8 cellular contexts compared by ENCODE assay signal in genomic region chrX:47190445-47191269, GRCh38. TPM values are rescaled to one million over a fixed set of nuclear protein-coding genes. Genes with fewer than 3 reads are reported as not detected.
DNase-seq lines count a peak whose midpoint lies in the region; ATAC-seq and TF ChIP-seq lines count a peak whose summit lies in the region.

No MANE protein-coding gene starts in this region.

- peaks cover 10% of the 10 kb centered on the region for H3K36me3 Mint-ChIP-seq in activated naive CD4-positive, alpha-beta T cell treated with anti-CD3 and anti-CD28 coated beads for 36 hours (ENCODE audit: low read depth)

- H3K36me3 ChIP-seq in HEK293 (ENCODE audit: control insufficient read depth in 2 of 2, insufficient read depth in 1 of 2, low read length in 2 of 2), result peaks cover 0 to 26% of the 10 kb centered on the region in 2 experiments; a peak in 2 of 3 replicates
- no peaks in the 10 kb centered on the region for H3K36me3 ChIP-seq in testis (ENCODE audit: low read depth, missing control alignments)

- H3K27me3 Mint-ChIP-seq in activated naive CD4-positive, alpha-beta T cell treated with anti-CD3 and anti-CD28 coated beads for 36 hours (ENCODE audit: low read depth), result no peaks in the 10 kb centered on the region

- DNase-seq in GF-D8 (lab: John Stamatoyannopoulos, UW), result peak; percentile 79
- DNase-seq in NB4 (ENCODE audit: low read depth), result peak; percentile 95
- DNase-seq in SK-MEL-5 (ENCODE audit: low read depth, low spot score), result peak; percentile 93
- peak; percentile 89 for DNase-seq in activated naive CD4-positive, alpha-beta T cell treated with anti-CD3 and anti-CD28 coated beads for 36 hours
- peak; percentile 39 for DNase-seq in glomerular endothelial cell (ENCODE audit: extremely low read depth, low read depth, low spot score)
- peak; percentile 37 for DNase-seq in omental fat pad (ENCODE audit: low spot score)
- peak; percentile 93 for DNase-seq in testis

- H3K4me1 ChIP-seq in HEK293 (ENCODE audit: control insufficient read depth, insufficient read depth, low read length) (peaks cover 7% of the 10 kb centered on the region; the same call in 1 of the 2 replicates), testis (peaks cover 2% of the 10 kb centered on the region)

- in situ Hi-C loops in SK-MEL-5 (cut with HindIII; ENCODE audit: low pct_unique_long_range_greater_than_20kb, low sequenced_read_pairs), result no loop called here

- peak overlapping the region; percentile 92 for H3K27ac Mint-ChIP-seq in activated naive CD4-positive, alpha-beta T cell treated with anti-CD3 and anti-CD28 coated beads for 36 hours

- peak; percentile 80 for TF ChIP-seq POLR2A in NB4 (IDR thresholded peaks at IDR 0.05; ENCODE audit: extremely low read depth, insufficient read length)
- no peak for TF ChIP-seq POLR2A in testis (IDR thresholded peaks at IDR 0.05)

- H3K4me3 Mint-ChIP-seq in activated naive CD4-positive, alpha-beta T cell treated with anti-CD3 and anti-CD28 coated beads for 36 hours, result peak overlapping the region; percentile 91

- POLR2A ChIA-PET in HEK293 (lab: Yijun Ruan, JAX), result interaction anchor here (0.7 to 2.4 kb wide), 9 partner anchors 10 to 460 kb away, joined by 3 to 26 read pairs (median 5); partner anchors contain the start of genes ELK1, NDUFB11 and RBM10

- H3K4me3 ChIP-seq in HEK293 (ENCODE audit: low read depth, low read length) (peak overlapping the region; percentile 49), NB4 (ENCODE audit: low read depth, low read length) (peak overlapping the region; percentile 81), testis (peak overlapping the region; percentile 46 to 63)

- H3K9me3 Mint-ChIP-seq in activated naive CD4-positive, alpha-beta T cell treated with anti-CD3 and anti-CD28 coated beads for 36 hours, result no peaks in the 10 kb centered on the region

- no peaks in the 10 kb centered on the region for H3K9me3 ChIP-seq in HEK293 (ENCODE audit: control insufficient read depth, insufficient read depth, low read depth, low read length)
- no peaks in the 10 kb centered on the region for H3K9me3 ChIP-seq in testis

- WGBS in testis, 2 donors, result 2 to 4% methylated on average over 10 to 33 of the region's 40 CpGs

- no peak for TF ChIP-seq CTCF in HEK293 (tag by site-specific recombination; IDR thresholded peaks at IDR 0.05)
- TF ChIP-seq CTCF in NB4 (IDR thresholded peaks at IDR 0.05; ENCODE audit: low read depth, low read length), result no peak
- TF ChIP-seq CTCF in omental fat pad (IDR thresholded peaks at IDR 0.05), result no peak
- TF ChIP-seq CTCF in testis (IDR thresholded peaks at IDR 0.05), result no peak

- intact Hi-C loops in activated naive CD4-positive, alpha-beta T cell treated with anti-CD3 and anti-CD28 coated beads for 36 hours (cut with micrococcal nuclease), result loop anchor here (1.0 to 5.0 kb wide), 3 partner anchors 61 to 837 kb away; no protein-coding TSS in a partner anchor
- intact Hi-C loops in testis (cut with DNase I; ENCODE audit: low total_unique reads), result loop anchor here (10.0 kb wide), 2 partner anchors 184 to 334 kb away; partner anchors contain the start of gene ZNF157

- no peak overlapping the region; the same call in 1 of the 2 replicates for H3K27ac ChIP-seq in HEK293 (ENCODE audit: extremely low read depth, low read depth, low read length)
- no peak overlapping the region for H3K27ac ChIP-seq in testis

- ATAC-seq in omental fat pad (ENCODE audit: low FRiP score), result peak; percentile 78

- H3K4me1 Mint-ChIP-seq in activated naive CD4-positive, alpha-beta T cell treated with anti-CD3 and anti-CD28 coated beads for 36 hours (ENCODE audit: low read depth), result peaks cover 45% of the 10 kb centered on the region

- CTCF ChIA-PET in HEK293 (lab: Yijun Ruan, JAX), result interaction anchor here (0.6 to 2.1 kb wide), 5 partner anchors 159 to 555 kb away, joined by 3 to 11 read pairs (median 4); no protein-coding TSS in a partner anchor
- CTCF ChIA-PET in activated naive CD4-positive, alpha-beta T cell treated with anti-CD3 and anti-CD28 coated beads for 36 hours (lab: Charles Lee), result interaction anchor here (0.6 to 2.3 kb wide), 3 partner anchors 42 to 198 kb away, joined by 3 to 9 read pairs (median 4); partner anchors contain the start of gene USP11

- H3K27me3 ChIP-seq in testis, result no peaks in the 10 kb centered on the region

TF ChIP-seq in HEK293, 187 proteins besides CTCF, POLR2A, EP300 and RAD21 (continues in another document):
- peak; percentile 20; the same call in 1 of the 2 replicates for TF ChIP-seq ZNF518A (tag by site-specific recombination; conservative IDR thresholded peaks at IDR 0.05; ENCODE audit: low read depth)

RNA-seq across cellular contexts. Expression of gene UBA1, which starts 3.0 kb away (rescaled TPM):
- 169 and 186 TPM in 2 replicates for total RNA-seq in SK-MEL-5 (2014; rRNA removed; shearing (Covaris generic))
- 292 and 357 TPM in 2 replicates for polyA plus RNA-seq in SK-MEL-5 (2015; cell fraction: cytosol; rRNA removed)
- 205 and 237 TPM in 2 replicates for polyA plus RNA-seq in SK-MEL-5 (2015; cell fraction: nucleus; rRNA removed)
- 100 to 1,000 TPM; 246 to 251 TPM for total RNA-seq in activated naive CD4-positive, alpha-beta T cell treated with anti-CD3 and anti-CD28 coated beads for 36 hours
- total RNA-seq in glomerular endothelial cell (252 and 278 TPM in 2 replicates), omental fat pad (100 to 1,000 TPM; 132 to 158 (median 148) TPM), testis (100 to 1,000 TPM; 243 to 338 TPM)
- polyA plus RNA-seq in testis (ENCODE audit: insufficient read depth, low read depth, low replicate concordance), result 207 TPM

RNA-seq across cellular contexts. Expression of gene CDK16, which starts 27.8 kb away (rescaled TPM):
- total RNA-seq in SK-MEL-5 (2014; rRNA removed; shearing (Covaris generic)), result 81.6 and 95.4 TPM in 2 replicates
- polyA plus RNA-seq in SK-MEL-5 (2015; cell fraction: cytosol; rRNA removed), result 168 and 203 TPM in 2 replicates
- 392 and 502 TPM in 2 replicates for polyA plus RNA-seq in SK-MEL-5 (2015; cell fraction: nucleus; rRNA removed)
- total RNA-seq in activated naive CD4-positive, alpha-beta T cell treated with anti-CD3 and anti-CD28 coated beads for 36 hours, result 10 to 100 TPM; 85.3 to 88.3 TPM
- total RNA-seq in glomerular endothelial cell (112 and 145 TPM in 2 replicates), omental fat pad (100 to 1,000 TPM in 3 of 4 donors, 10 to 100 TPM in 1; 72.4 to 120 (median 102) TPM), testis (100 to 1,000 TPM; 195 to 245 TPM)
- polyA plus RNA-seq in testis (ENCODE audit: insufficient read depth, low read depth, low replicate concordance), result 122 TPM

RNA-seq across cellular contexts. Expression of gene USP11, which starts 42.2 kb away (rescaled TPM):
- total RNA-seq in SK-MEL-5 (2014; rRNA removed; shearing (Covaris generic)), result 28.6 and 37.5 TPM in 2 replicates
- polyA plus RNA-seq in SK-MEL-5 (2015; cell fraction: cytosol; rRNA removed), result 53.2 and 70.3 TPM in 2 replicates
- 71.5 and 114 TPM in 2 replicates for polyA plus RNA-seq in SK-MEL-5 (2015; cell fraction: nucleus; rRNA removed)
- total RNA-seq in activated naive CD4-positive, alpha-beta T cell treated with anti-CD3 and anti-CD28 coated beads for 36 hours, result 10 to 100 TPM; 12.2 to 12.4 TPM
- total RNA-seq in glomerular endothelial cell (23.6 and 45.0 TPM in 2 replicates), omental fat pad (10 to 100 TPM; 27.6 to 41.3 (median 32.3) TPM), testis (100 to 1,000 TPM; 128 to 185 TPM)
- polyA plus RNA-seq in testis (ENCODE audit: insufficient read depth, low read depth, low replicate concordance), result 113 TPM

RNA-seq across cellular contexts. Expression of gene RBM10, which starts 45.6 kb away (rescaled TPM):
- total RNA-seq in SK-MEL-5 (2014; rRNA removed; shearing (Covaris generic)), result 42.2 and 42.6 TPM in 2 replicates
- polyA plus RNA-seq in SK-MEL-5 (2015; cell fraction: cytosol; rRNA removed), result 58.0 and 64.5 TPM in 2 replicates
- polyA plus RNA-seq in SK-MEL-5 (2015; cell fraction: nucleus; rRNA removed), result 47.9 and 52.9 TPM in 2 replicates
- total RNA-seq in activated naive CD4-positive, alpha-beta T cell treated with anti-CD3 and anti-CD28 coated beads for 36 hours, result 10 to 100 TPM; 65.4 to 65.5 TPM
- total RNA-seq in glomerular endothelial cell (43.1 and 44.2 TPM in 2 replicates), omental fat pad (10 to 100 TPM; 24.3 to 27.0 (median 25.4) TPM), testis (10 to 100 TPM; 28.5 to 41.3 TPM)
- polyA plus RNA-seq in testis (ENCODE audit: insufficient read depth, low read depth, low replicate concordance), result 20.4 TPM

RNA-seq across cellular contexts. Expression of gene NDUFB11, which starts 46.2 kb away (rescaled TPM):
- 157 and 172 TPM in 2 replicates for total RNA-seq in SK-MEL-5 (2014; rRNA removed; shearing (Covaris generic))
- polyA plus RNA-seq in SK-MEL-5 (2015; cell fraction: cytosol; rRNA removed), result 122 and 126 TPM in 2 replicates
- polyA plus RNA-seq in SK-MEL-5 (2015; cell fraction: nucleus; rRNA removed), result 7.2 and 8.8 TPM in 2 replicates
- total RNA-seq in activated naive CD4-positive, alpha-beta T cell treated with anti-CD3 and anti-CD28 coated beads for 36 hours, result 10 to 100 TPM; 85.8 to 87.2 TPM
- total RNA-seq in glomerular endothelial cell (60.7 and 78.8 TPM in 2 replicates), omental fat pad (10 to 100 TPM; 37.7 to 63.2 (median 41.6) TPM), testis (10 to 100 TPM; 68.0 to 77.4 TPM)
- 41.3 TPM for polyA plus RNA-seq in testis (ENCODE audit: insufficient read depth, low read depth, low replicate concordance)

Comparison
In these comparisons a context has a peak if more than half of its experiments do, and no peak if none do; other contexts are left out.
1. DNase-seq: peak in every context shown above with its lines; median percentile 95 in NB4; 93 in SK-MEL-5; 93 in testis; 89 in activated naive CD4-positive, alpha-beta T cell treated with anti-CD3 and anti-CD28 coated beads for 36 hours; 79 in GF-D8; 39 in glomerular endothelial cell; 37 in omental fat pad.